9 cellular contexts compared by ENCODE assay signal in the genomic region with DNA sequence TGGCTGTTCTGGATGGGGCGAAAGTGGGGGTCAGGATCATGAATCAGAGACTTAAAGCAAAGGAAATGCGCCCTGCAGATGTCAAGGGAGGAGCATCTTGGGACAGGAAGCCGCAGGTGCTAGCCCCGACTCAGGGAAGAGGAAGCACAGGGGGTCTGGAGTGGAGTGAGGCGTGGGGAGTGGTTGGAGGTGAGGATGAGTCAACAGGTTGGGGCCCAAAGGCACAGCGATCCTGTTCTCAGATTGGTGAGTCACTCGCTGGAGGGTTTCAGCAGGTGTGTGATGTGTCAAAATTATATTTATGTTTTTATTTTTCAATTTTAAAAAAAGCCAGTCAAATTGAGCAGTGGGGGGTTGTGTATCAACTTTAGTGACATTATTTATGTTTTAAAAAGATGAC. TPM values are rescaled to one million over a fixed set of nuclear protein-coding genes. Genes with fewer than 3 reads are reported as not detected.
DNase-seq lines count a peak whose midpoint lies in the region; FAIRE-seq and TF ChIP-seq lines count a peak whose summit lies in the region.
"Had no signal": no experiment of that assay in that cellular context is flagged by ENCODE, and none has a peak within 500 bp of the region (broad histone marks: within the 10 kb centered on the region; RNA-seq: fewer than 3 reads in every experiment).

No MANE protein-coding gene starts in this region.

- no TSS peak for BruUV-seq in OCI-LY7 (replicated peaks; lab: Mats Ljungman, UMichigan)

- TF ChIP-seq CTCF in DOHH2 (IDR thresholded peaks at IDR 0.05; ENCODE audit: low read depth, low read length, poor library complexity, severe bottlenecking), result no peak
- TF ChIP-seq CTCF in OCI-LY7 (conservative IDR thresholded peaks at IDR 0.05; ENCODE audit: low read length), result no peak

- H3K9me3 Mint-ChIP-seq in activated T-helper 2 cell treated with anti-CD3 and anti-CD28 coated beads, Interferon-gamma antibody, Interleukin-2, Interleukin-4, amounts not matched to agents 10 μg/mL and 5 μg/mL and 100 μg/mL, durations not matched to agents 14 hours and 24 hours and 36 hours, result no peaks in the 10 kb centered on the region

- no peaks in the 10 kb centered on the region for H3K27me3 Mint-ChIP-seq in activated T-helper 2 cell treated with anti-CD3 and anti-CD28 coated beads, Interferon-gamma antibody, Interleukin-2, Interleukin-4, amounts not matched to agents 10 μg/mL and 5 μg/mL and 100 μg/mL, durations not matched to agents 14 hours and 24 hours and 36 hours (ENCODE audit: low read depth)

- H3F3A ChIP-seq in DOHH2 (ENCODE audit: control insufficient read depth, insufficient read depth), result 0 out of 2 replicates have a peak, but pooled peaks cover 3% of the 10 kb centered on the region

- H3K4me1 Mint-ChIP-seq in activated T-helper 2 cell treated with anti-CD3 and anti-CD28 coated beads, Interferon-gamma antibody, Interleukin-2, Interleukin-4, amounts not matched to agents 10 μg/mL and 5 μg/mL and 100 μg/mL, durations not matched to agents 14 hours and 24 hours and 36 hours (ENCODE audit: low read depth), result peaks cover 16% of the 10 kb centered on the region

- H3K79me2 ChIP-seq in DOHH2 (ENCODE audit: control insufficient read depth, low read length), result peaks cover 24% of the 10 kb centered on the region
- peaks cover 73% of the 10 kb centered on the region for H3K79me2 ChIP-seq in OCI-LY7 (ENCODE audit: insufficient read depth, low read depth, low read length)

- no peaks in the 10 kb centered on the region for H3K9me2 ChIP-seq in DOHH2 (replicated peaks; ENCODE audit: control insufficient read depth, low read length)
- H3K9me2 ChIP-seq in OCI-LY7 (ENCODE audit: insufficient read depth, low read length), result no peaks in the 10 kb centered on the region

- no peak overlapping the region for H2AFZ ChIP-seq in OCI-LY7 (ENCODE audit: low read length)

- no peaks in the 10 kb centered on the region for H3K36me3 Mint-ChIP-seq in activated T-helper 2 cell treated with anti-CD3 and anti-CD28 coated beads, Interferon-gamma antibody, Interleukin-2, Interleukin-4, amounts not matched to agents 10 μg/mL and 5 μg/mL and 100 μg/mL, durations not matched to agents 14 hours and 24 hours and 36 hours (ENCODE audit: low read depth)

- CTCF ChIA-PET in OCI-LY7 (lab: Charles Lee; ENCODE audit: unreplicated experiment), result no interaction called here

- POLR2A ChIA-PET in OCI-LY7 (lab: Charles Lee), result no interaction called here

- H3K4me2 ChIP-seq in DOHH2 (ENCODE audit: low read length) (peak overlapping the region; percentile 79), OCI-LY7 (ENCODE audit: low read length) (peak overlapping the region; percentile 99)

- no peak for TF ChIP-seq POLR2A in GM12892 (IDR thresholded peaks at IDR 0.05; ENCODE audit: low read depth, low read length)

- H3K27ac Mint-ChIP-seq in activated T-helper 2 cell treated with anti-CD3 and anti-CD28 coated beads, Interferon-gamma antibody, Interleukin-2, Interleukin-4, amounts not matched to agents 10 μg/mL and 5 μg/mL and 100 μg/mL, durations not matched to agents 14 hours and 24 hours and 36 hours, result peak overlapping the region; percentile 48

- H3K4me1 ChIP-seq in DOHH2 (ENCODE audit: control insufficient read depth, low read length), result peaks cover 58% of the 10 kb centered on the region
- H3K4me1 ChIP-seq in OCI-LY7 (ENCODE audit: insufficient read depth, low read length, poor library complexity, severe bottlenecking), result peaks cover 87% of the 10 kb centered on the region

- H4K20me1 ChIP-seq in DOHH2 (ENCODE audit: control insufficient read depth, insufficient read depth, low read depth, low read length), result no peaks in the 10 kb centered on the region
- H4K20me1 ChIP-seq in OCI-LY7 (ENCODE audit: insufficient read depth, low read length), result no peaks in the 10 kb centered on the region

- H3K27ac ChIP-seq in DOHH2 (ENCODE audit: low read depth, low read length), result peak overlapping the region; percentile 84
- peak overlapping the region; percentile 98 for H3K27ac ChIP-seq in OCI-LY7 (ENCODE audit: low read depth, low read length, poor library complexity, severe bottlenecking)

- H3K4me3 Mint-ChIP-seq in activated T-helper 2 cell treated with anti-CD3 and anti-CD28 coated beads, Interferon-gamma antibody, Interleukin-2, Interleukin-4, amounts not matched to agents 10 μg/mL and 5 μg/mL and 100 μg/mL, durations not matched to agents 14 hours and 24 hours and 36 hours (ENCODE audit: low read depth), result no peak overlapping the region

- H3K27me3 ChIP-seq in DOHH2 (ENCODE audit: control insufficient read depth, low read length), result no peaks in the 10 kb centered on the region

- DNase-seq in OCI-LY7 (ENCODE audit: low spot score) (peak; percentile 91), NCI-H187 treated with DMSO at 0.1 percent for 48 hours (lab: John Stamatoyannopoulos, UW) (no peak), HT-29 (ENCODE audit: low spot score) (no peak), Kasumi-1 (lab: John Stamatoyannopoulos, UW) (no peak), GM12892 (ENCODE audit: insufficient read length) (no peak)
- DNase-seq in activated T-helper 2 cell treated with anti-CD3 and anti-CD28 coated beads, Interferon-gamma antibody, Interleukin-2, Interleukin-4, amounts not matched to agents 10 μg/mL and 5 μg/mL and 100 μg/mL, durations not matched to agents 14 hours and 24 hours and 36 hours (ENCODE audit: low spot score), result peak; percentile 36
- DNase-seq in stimulated activated CD4-positive, alpha-beta T cell treated with anti-CD3 and anti-CD28 coated beads, Interleukin-12 subunit alpha, Interleukin-12 subunit beta, amount 100 ng/mL, for 48 hours (ENCODE audit: low read depth in 2 of 3, low spot score in 1 of 3), result peak; percentile 55 to 75 (median 56)
- DNase-seq: NCI-H1436 treated with DMSO at 0.1 percent for 48 hours had no signal

- peak overlapping the region; percentile 74 for H3K4me3 ChIP-seq in DOHH2 (ENCODE audit: low read length)
- H3K4me3 ChIP-seq in OCI-LY7 (ENCODE audit: low read depth, low read length, poor library complexity, severe bottlenecking), result peak overlapping the region; percentile 70

- H3K9me3 ChIP-seq in DOHH2 (ENCODE audit: control insufficient read depth, insufficient read depth, low read length), result no peaks in the 10 kb centered on the region
- no peaks in the 10 kb centered on the region for H3K9me3 ChIP-seq in OCI-LY7 (ENCODE audit: low read length)

- intact Hi-C loops in OCI-LY7 (cut with micrococcal nuclease; ENCODE audit: unreplicated experiment), result loop anchor here (1.0 to 10.0 kb wide), 2 partner anchors 17 to 970 kb away; partner anchors contain the start of gene FANCE
- intact Hi-C loops in activated T-helper 2 cell treated with anti-CD3 and anti-CD28 coated beads, Interferon-gamma antibody, Interleukin-2, Interleukin-4, amounts not matched to agents 10 μg/mL and 5 μg/mL and 100 μg/mL, durations not matched to agents 14 hours and 24 hours and 36 hours (cut with micrococcal nuclease), result no loop called here

- FAIRE-seq in GM12892 (lab: Jason Lieb, UNC), result no peak

- H3K36me3 ChIP-seq in DOHH2 (ENCODE audit: control insufficient read depth, low read length) (no peaks in the 10 kb centered on the region), OCI-LY7 (ENCODE audit: insufficient read depth, low read length) (peaks cover 11% of the 10 kb centered on the region; the same call in 1 of the 2 replicates)

RNA-seq across cellular contexts. Expression of gene PACSIN1, which starts 19.0 kb away (rescaled TPM):
- 14.9 and 19.3 TPM in 2 replicates for total RNA-seq in OCI-LY7 (2014; rRNA removed; shearing (Covaris generic))
- total RNA-seq in OCI-LY7 (2022), result 70.8 and 88.4 TPM in 2 replicates
- not detected in 2 replicates for total RNA-seq in activated T-helper 2 cell treated with anti-CD3 and anti-CD28 coated beads, Interferon-gamma antibody, Interleukin-2, Interleukin-4, amounts not matched to agents 10 μg/mL and 5 μg/mL and 100 μg/mL, durations not matched to agents 14 hours and 24 hours and 36 hours
- 0.03 and 0.08 TPM in 2 replicates for total RNA-seq in HT-29 (2014; rRNA removed; shearing (Covaris generic))
- polyA plus RNA-seq in GM12892 (2012; ENCODE audit: missing spikeins), result 0.06 TPM

RNA-seq across cellular contexts. Expression of gene RPS10, which starts 59.0 kb away (rescaled TPM):
- total RNA-seq in OCI-LY7 (2014; rRNA removed; shearing (Covaris generic)), result 2,738 and 2,938 TPM in 2 replicates
- total RNA-seq in OCI-LY7 (2022), result 1,615 and 1,714 TPM in 2 replicates
- total RNA-seq in activated T-helper 2 cell treated with anti-CD3 and anti-CD28 coated beads, Interferon-gamma antibody, Interleukin-2, Interleukin-4, amounts not matched to agents 10 μg/mL and 5 μg/mL and 100 μg/mL, durations not matched to agents 14 hours and 24 hours and 36 hours, result 1,642 and 1,684 TPM in 2 replicates
- 2,917 and 3,132 TPM in 2 replicates for total RNA-seq in HT-29 (2014; rRNA removed; shearing (Covaris generic))
- 4,762 TPM for polyA plus RNA-seq in GM12892 (2012; ENCODE audit: missing spikeins)

Comparison
In these comparisons a context has a peak if more than half of its experiments do, and no peak if none do; other contexts are left out.
1. DNase-seq: peak in OCI-LY7 (single experiment), activated T-helper 2 cell treated with anti-CD3 and anti-CD28 coated beads, Interferon-gamma antibody, Interleukin-2, Interleukin-4, amounts not matched to agents 10 μg/mL and 5 μg/mL and 100 μg/mL, durations not matched to agents 14 hours and 24 hours and 36 hours (single experiment) and stimulated activated CD4-positive, alpha-beta T cell treated with anti-CD3 and anti-CD28 coated beads, Interleukin-12 subunit alpha, Interleukin-12 subunit beta, amount 100 ng/mL, for 48 hours (3 of 3); none in NCI-H187 treated with DMSO at 0.1 percent for 48 hours (single experiment), HT-29 (single experiment), Kasumi-1 (0 of 2) and GM12892 (single experiment).
2. RNA of gene PACSIN1, which starts 19.0 kb away (total RNA-seq): 14.9 to 88.4 TPM in OCI-LY7; 0.03 to 0.08 TPM in HT-29 and not detected in activated T-helper 2 cell treated with anti-CD3 and anti-CD28 coated beads, Interferon-gamma antibody, Interleukin-2, Interleukin-4, amounts not matched to agents 10 μg/mL and 5 μg/mL and 100 μg/mL, durations not matched to agents 14 hours and 24 hours and 36 hours; every median in the first group is over 10 times any median in the second.